23 cellular contexts compared by ENCODE assay signal in the genomic region with DNA sequence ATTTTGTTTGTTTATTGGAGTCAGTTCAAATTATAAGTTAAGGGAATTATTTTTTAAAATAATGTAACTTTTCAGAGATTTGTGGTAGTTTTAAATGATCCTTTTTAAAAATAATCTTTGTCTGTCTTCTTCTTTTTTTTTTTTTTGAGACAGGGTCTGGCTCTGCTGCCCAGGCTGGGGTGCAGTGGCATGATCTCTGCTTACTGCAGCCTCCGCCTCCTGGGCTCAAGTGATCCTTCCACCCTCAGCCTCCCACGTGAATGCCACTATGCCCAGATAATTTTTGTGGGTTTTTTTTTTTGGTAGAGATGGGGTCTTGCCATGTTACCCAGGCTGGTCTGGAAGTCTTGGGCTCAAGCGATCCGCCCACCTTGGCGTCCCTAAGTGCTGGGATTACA.
"Had no signal": no experiment of that assay in that cellular context is flagged by ENCODE, and none has a peak within 500 bp of the region (broad histone marks: within the 10 kb centered on the region; RNA-seq: fewer than 3 reads in every experiment).

No MANE protein-coding gene starts in this region.

- H3K9me3 Mint-ChIP-seq: dendritic cell treated with granulocyte-macrophage colony-stimulating factor and Interleukin-4, amounts not matched to agents 40 ng/mL and 50 ng/mL, for 4 days; effector memory CD8-positive, alpha-beta T cell; neural progenitor cell; stimulated activated naive CD8-positive, alpha-beta T cell treated with anti-CD3 and anti-CD28 coated beads, Interleukin-15, amount 100 ng/mL, for 72 hours had no signal

- H3K4me2 ChIP-seq: neural progenitor cell had no signal

- H3K27ac ChIP-seq: epithelial cell of prostate, esophagus muscularis mucosa, neural progenitor cell, ovary, thoracic aorta, transverse colon had no signal

- H3K36me3 ChIP-seq: neural progenitor cell, ovary had no signal

- H3K27me3 ChIP-seq: esophagus muscularis mucosa, gastrocnemius medialis, heart right ventricle, neural progenitor cell, ovary, transverse colon had no signal

- ATAC-seq: effector memory CD8-positive, alpha-beta T cell; gastrocnemius medialis; heart right ventricle; left lobe of liver; mucosa of descending colon; naive thymus-derived CD8-positive, alpha-beta T cell; right cardiac atrium; stimulated activated naive B cell treated with anti-CD40 and anti-IgM and Interleukin-4, amounts not matched to agents 10 μg/mL and 1 μg/mL and 100 μg/mL, for 72 hours; stimulated activated naive CD8-positive, alpha-beta T cell treated with anti-CD3 and anti-CD28 coated beads, Interleukin-15, amount 100 ng/mL, for 72 hours had no signal

- H3K4me3 ChIP-seq: esophagus muscularis mucosa, gastrocnemius medialis, heart right ventricle, mucosa of descending colon, neural progenitor cell, ovary, thoracic aorta, transverse colon had no signal

- H3K27me3 Mint-ChIP-seq: dendritic cell treated with granulocyte-macrophage colony-stimulating factor and Interleukin-4, amounts not matched to agents 40 ng/mL and 50 ng/mL, for 4 days; effector memory CD8-positive, alpha-beta T cell; naive thymus-derived CD8-positive, alpha-beta T cell; stimulated activated naive CD8-positive, alpha-beta T cell treated with anti-CD3 and anti-CD28 coated beads, Interleukin-15, amount 100 ng/mL, for 72 hours had no signal

- H3K9ac ChIP-seq: neural progenitor cell had no signal

- H2AFZ ChIP-seq: neural progenitor cell had no signal

- H3K9me3 ChIP-seq: esophagus muscularis mucosa, gastrocnemius medialis, heart right ventricle, mucosa of descending colon, ovary, thoracic aorta, transverse colon had no signal

- H3K27ac Mint-ChIP-seq: dendritic cell treated with granulocyte-macrophage colony-stimulating factor and Interleukin-4, amounts not matched to agents 40 ng/mL and 50 ng/mL, for 4 days; effector memory CD8-positive, alpha-beta T cell; neural progenitor cell; stimulated activated naive B cell treated with anti-CD40 and anti-IgM and Interleukin-4, amounts not matched to agents 10 μg/mL and 1 μg/mL and 100 μg/mL, for 72 hours; stimulated activated naive CD8-positive, alpha-beta T cell treated with anti-CD3 and anti-CD28 coated beads, Interleukin-15, amount 100 ng/mL, for 72 hours had no signal

- DNase-seq: effector memory CD8-positive, alpha-beta T cell; gastrocnemius medialis; heart right ventricle; islet precursor cell; mammary epithelial cell; mucosa of descending colon; naive thymus-derived CD8-positive, alpha-beta T cell; nucleus accumbens; ovary; right cardiac atrium; stimulated activated CD4-positive, alpha-beta T cell treated with anti-CD3 and anti-CD28 coated beads, Interleukin-15, amount 100 ng/mL, for 24 hours; stimulated activated CD4-positive, alpha-beta T cell treated with anti-CD3 and anti-CD28 coated beads, Interleukin-1b, Interleukin-23, amount 100 ng/mL, for 48 hours; stimulated activated CD4-positive, alpha-beta T cell treated with anti-CD3 and anti-CD28 coated beads, Interleukin-4, amount 100 ng/mL, for 24 hours; stimulated activated naive B cell treated with anti-CD40 and anti-IgM and Interleukin-4, amounts not matched to agents 10 μg/mL and 1 μg/mL and 100 μg/mL, for 72 hours; stimulated activated naive CD8-positive, alpha-beta T cell treated with anti-CD3 and anti-CD28 coated beads, Interleukin-15, amount 100 ng/mL, for 72 hours; substantia nigra; transverse colon had no signal

- H3K4me3 Mint-ChIP-seq: dendritic cell treated with granulocyte-macrophage colony-stimulating factor and Interleukin-4, amounts not matched to agents 40 ng/mL and 50 ng/mL, for 4 days; effector memory CD8-positive, alpha-beta T cell; naive thymus-derived CD8-positive, alpha-beta T cell; neural progenitor cell; stimulated activated naive B cell treated with anti-CD40 and anti-IgM and Interleukin-4, amounts not matched to agents 10 μg/mL and 1 μg/mL and 100 μg/mL, for 72 hours; stimulated activated naive CD8-positive, alpha-beta T cell treated with anti-CD3 and anti-CD28 coated beads, Interleukin-15, amount 100 ng/mL, for 72 hours had no signal
